Comparison of ENCODE assay signal across 1 cellular context in the genomic region with DNA sequence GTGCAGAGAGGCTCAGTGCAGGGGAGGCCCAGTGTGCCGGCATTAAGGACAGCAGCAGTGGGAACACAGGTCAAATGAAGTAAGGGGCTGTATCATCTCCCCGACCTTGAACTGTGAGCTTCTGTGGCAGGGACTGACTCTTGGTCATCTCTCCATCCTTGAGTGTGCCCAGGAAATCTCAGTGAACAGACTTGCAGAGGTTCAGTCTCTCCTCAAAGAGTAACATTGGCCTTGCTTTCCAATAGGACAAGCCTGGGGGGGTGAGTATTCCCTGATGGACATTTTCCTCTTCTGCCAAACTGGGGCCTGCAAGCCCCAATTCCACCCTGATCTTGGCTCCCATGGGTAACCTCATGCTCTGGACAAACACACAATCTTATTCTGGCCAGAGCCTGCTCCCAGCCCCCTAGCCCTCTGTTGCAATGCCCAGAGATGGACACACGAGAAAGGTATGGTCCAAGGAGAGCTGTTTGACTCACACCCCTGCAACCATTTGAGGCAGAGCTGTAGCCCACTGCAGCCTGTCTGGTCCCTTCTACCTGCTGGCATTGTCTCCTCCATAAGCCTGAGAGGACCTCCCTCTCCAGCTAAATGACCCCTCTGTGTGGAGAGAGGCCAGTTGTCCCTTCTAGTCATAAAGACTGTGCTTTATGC.
A peak's percentile ranks its signal among the peaks of the same experiment; 100 is the strongest.
TF ChIP-seq lines count a peak whose summit lies in the region.

No MANE protein-coding gene starts in this region.

TF ChIP-seq in H1, 55 proteins besides CTCF, POLR2A, EP300 and RAD21:
- TF ChIP-seq, protein P1, sequence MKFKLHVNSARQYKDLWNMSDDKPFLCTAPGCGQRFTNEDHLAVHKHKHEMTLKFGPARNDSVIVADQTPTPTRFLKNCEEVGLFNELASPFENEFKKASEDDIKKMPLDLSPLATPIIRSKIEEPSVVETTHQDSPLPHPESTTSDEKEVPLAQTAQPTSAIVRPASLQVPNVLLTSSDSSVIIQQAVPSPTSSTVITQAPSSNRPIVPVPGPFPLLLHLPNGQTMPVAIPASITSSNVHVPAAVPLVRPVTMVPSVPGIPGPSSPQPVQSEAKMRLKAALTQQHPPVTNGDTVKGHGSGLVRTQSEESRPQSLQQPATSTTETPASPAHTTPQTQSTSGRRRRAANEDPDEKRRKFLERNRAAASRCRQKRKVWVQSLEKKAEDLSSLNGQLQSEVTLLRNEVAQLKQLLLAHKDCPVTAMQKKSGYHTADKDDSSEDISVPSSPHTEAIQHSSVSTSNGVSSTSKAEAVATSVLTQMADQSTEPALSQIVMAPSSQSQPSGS (IDR thresholded peaks at IDR 0.05; ENCODE audit: low read length): no peak
- peak; percentile 65 for TF ChIP-seq POLR2AphosphoS5 (IDR thresholded peaks at IDR 0.05; ENCODE audit: low read depth, low read length)
